Comparison of ENCODE assay signal across 8 cellular contexts in the genomic region with DNA sequence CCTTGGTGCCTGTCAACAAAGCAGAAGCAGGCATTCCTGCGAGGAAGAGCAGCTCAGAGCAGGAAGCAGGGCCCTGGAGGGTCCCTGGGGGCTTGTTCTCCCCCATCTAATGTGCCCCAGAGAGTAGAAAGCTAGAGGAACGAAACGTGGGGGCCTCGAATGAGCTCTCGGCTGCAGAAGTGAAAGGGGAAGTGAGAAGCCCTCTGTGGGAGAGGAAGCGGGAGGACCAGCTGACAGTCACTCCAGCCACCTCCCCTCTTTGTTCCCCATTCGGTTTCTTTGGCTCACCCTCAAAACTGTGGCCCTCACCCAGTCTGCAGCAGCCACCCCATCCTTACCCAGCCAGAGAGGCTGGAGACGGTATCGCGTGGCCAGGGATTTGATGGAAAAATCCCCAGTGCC. TPM values are rescaled to one million over a fixed set of nuclear protein-coding genes. Genes with fewer than 3 reads are reported as not detected.
DNase-seq lines count a peak whose midpoint lies in the region; ATAC-seq and TF ChIP-seq lines count a peak whose summit lies in the region.

No MANE protein-coding gene starts in this region.

- H3K9me3 ChIP-seq in KOPT-K1 (ENCODE audit: insufficient read depth, low read length, poor library complexity, severe bottlenecking) = no peaks in the 10 kb centered on the region

- intact Hi-C loops in sciatic nerve (cut with DNase I) = no loop called here

- ATAC-seq in GM18505 (IDR thresholded peaks at IDR 0.05; ENCODE audit: unreplicated experiment) = peak; percentile 69
- peak; percentile 71 for ATAC-seq in GM21737 (IDR thresholded peaks at IDR 0.05; ENCODE audit: unreplicated experiment)
- ATAC-seq in sciatic nerve = peak; percentile 66

- H3K36me3 ChIP-seq in KOPT-K1 (ENCODE audit: insufficient read depth, low read length) = no peaks in the 10 kb centered on the region

- peak overlapping the region; percentile 39 for H3K27ac ChIP-seq in KOPT-K1 (ENCODE audit: low read depth, low read length, poor library complexity, severe bottlenecking)

- DNase-seq in activated naive CD4-positive, alpha-beta T cell treated with anti-CD3 and anti-CD28 coated beads, Interleukin-2, amount 50 U/mL, for 16 hours = peak; percentile 39
- DNase-seq in sciatic nerve (ENCODE audit: low spot score) = no peak
- no peak for DNase-seq in SHP77 treated with DMSO at 0.1 percent for 48 hours (lab: John Stamatoyannopoulos, UW)
- no peak for DNase-seq in DMS114 treated with DMSO at 0.1 percent for 48 hours (lab: John Stamatoyannopoulos, UW; ENCODE audit: unreplicated experiment)
- DNase-seq in cerebellar cortex (ENCODE audit: low spot score) = no peak

- no peak for TF ChIP-seq POLR2A in GM18505 (IDR thresholded peaks at IDR 0.05; ENCODE audit: borderline replicate concordance, extremely low read depth, insufficient read depth, insufficient read length)

RNA-seq across cellular contexts. Expression of a gene that starts 25.0 kb away (rescaled TPM):
- total RNA-seq in sciatic nerve = 0.53 TPM
